ENCODE assay signal across 23 cellular contexts in the genomic region with DNA sequence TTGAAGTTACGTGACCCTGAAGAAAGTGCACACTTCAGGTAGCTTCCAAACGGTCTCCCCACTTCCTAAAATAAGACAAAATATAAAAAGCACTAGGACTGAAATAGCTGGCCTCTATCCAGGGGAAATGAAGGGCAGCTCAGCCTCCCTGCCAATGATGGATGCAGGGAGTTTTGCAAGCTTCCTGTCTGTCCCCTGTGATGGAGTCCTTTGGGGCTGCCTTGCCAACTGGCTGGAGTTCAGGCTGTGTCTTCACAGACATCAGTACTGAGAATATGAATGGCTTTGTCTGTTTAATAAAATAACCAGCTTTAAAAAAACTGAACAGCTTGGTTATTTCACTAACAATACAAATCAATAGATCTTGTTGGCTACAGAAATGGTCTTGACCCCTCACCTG.
DNase-seq lines count a peak whose midpoint lies in the region; TF ChIP-seq lines count a peak whose summit lies in the region.
"Had no signal": no experiment of that assay in that cellular context is flagged by ENCODE, and none has a peak within 500 bp of the region (broad histone marks: within the 10 kb centered on the region; RNA-seq: fewer than 3 reads in every experiment).

No MANE protein-coding gene starts in this region.

- no peak overlapping the region for H3K4me3 ChIP-seq in mammary epithelial cell (replicated peaks in 1 of 3; ENCODE audit: insufficient read depth in 1 of 3, low read depth in 2 of 3, low read length in 3 of 3)
- H3K4me3 ChIP-seq in stomach: no peak overlapping the region
- H3K4me3 ChIP-seq: GM12878, GM23248, HAP-1 had no signal

- no peaks in the 10 kb centered on the region for H3K36me3 Mint-ChIP-seq in MCF 10A (ENCODE audit: insufficient read depth, unreplicated experiment)
- H3K36me3 Mint-ChIP-seq: CD8-positive, alpha-beta memory T cell had no signal

- CTCF ChIA-PET in MCF 10A (lab: Yijun Ruan, JAX): interaction anchor here (1.4 kb wide), 1 partner anchor 154 kb away, joined by 4 read pairs; no protein-coding TSS in a partner anchor
- CTCF ChIA-PET in mammary epithelial cell (lab: Charles Lee; ENCODE audit: low non-redundant PET): no interaction called here

- no peaks in the 10 kb centered on the region for H3K79me2 ChIP-seq in mammary epithelial cell (ENCODE audit: insufficient read depth, low read length)

- no peaks in the 10 kb centered on the region for H3K9me3 Mint-ChIP-seq in MCF 10A (ENCODE audit: unreplicated experiment)

- H4K20me1 ChIP-seq in mammary epithelial cell (ENCODE audit: insufficient read depth, low read length): peaks cover 3% of the 10 kb centered on the region

- WGBS in mammary epithelial cell (ENCODE audit: low coverage, missing lambda C conversion rate): 5% methylated on average over 2 of the region's 2 CpGs
- 33 to 58% (median 48%) methylated on average over 2 of the region's 2 CpGs for WGBS in stomach, 5 donors

- BruUV-seq in MCF 10A (replicated peaks; lab: Mats Ljungman, UMichigan): no TSS peak
- BruUV-seq in mammary epithelial cell (replicated peaks; lab: Mats Ljungman, UMichigan): no TSS peak

- peaks cover 44% of the 10 kb centered on the region for H3K27me3 Mint-ChIP-seq in MCF 10A (ENCODE audit: insufficient read depth, unreplicated experiment)

- H3K27me3 ChIP-seq in mammary epithelial cell (ENCODE audit: insufficient read depth, low read length) (peaks cover 3% of the 10 kb centered on the region), stomach (peaks cover 0 to 38% (median 4%) of the 10 kb centered on the region in 3 donors)

- dilution Hi-C loops in mammary epithelial cell (cut with HindIII; ENCODE audit: low sequenced_read_pairs): loop anchor here (10.0 kb wide), 1 partner anchor 117 kb away; no protein-coding TSS in a partner anchor

- H3K27ac ChIP-seq in mammary epithelial cell (ENCODE audit: insufficient read depth, low read depth, low read length): no peak overlapping the region
- no peak overlapping the region for H3K27ac ChIP-seq in stomach
- H3K27ac ChIP-seq: C4-2B, GM23248 had no signal

- in situ Hi-C loops in mammary epithelial cell (cut with MboI; ENCODE audit: low sequenced_read_pairs in 2 of 2): no loop called here

- H3K4me1 ChIP-seq in mammary epithelial cell (ENCODE audit: insufficient read depth, low read length) (no peaks in the 10 kb centered on the region), stomach (no peaks in the 10 kb centered on the region)
- H3K4me1 ChIP-seq: HAP-1 had no signal

- H3K36me3 ChIP-seq in mammary epithelial cell (ENCODE audit: insufficient read depth, low read length) (no peaks in the 10 kb centered on the region), stomach (no peaks in the 10 kb centered on the region)
- H3K36me3 ChIP-seq: HAP-1 had no signal

- H3K9me3 ChIP-seq in mammary epithelial cell (replicated peaks; ENCODE audit: insufficient read depth, low read length) (no peaks in the 10 kb centered on the region), stomach (no peaks in the 10 kb centered on the region)
- H3K9me3 ChIP-seq: HAP-1, SK-N-SH had no signal

- DNase-seq in DMS53 (lab: John Stamatoyannopoulos, UW) (peak; percentile 19), DMS53 treated with DMSO at 0.1 percent for 48 hours (lab: John Stamatoyannopoulos, UW; ENCODE audit: unreplicated experiment) (no peak), MCF 10A (ENCODE audit: unreplicated experiment) (peak; percentile 23), mammary epithelial cell (no peak), NCI-H446 treated with DMSO at 0.1 percent for 48 hours (lab: John Stamatoyannopoulos, UW) (peak; percentile 72), pons (ENCODE audit: low spot score) (peak; percentile 19), stomach (no peak), NCI-H524 treated with DMSO at 0.1 percent for 48 hours (lab: John Stamatoyannopoulos, UW) (no peak)
- DNase-seq: 8988T; AML-193; Calu3; CD8-positive, alpha-beta memory T cell; DND-41; GM23248; KBM-7; NCI-H1930; NCI-H69; NK-92 treated with Interleukin-12 subunit alpha and Interleukin-12 subunit beta, amount 100 ng/mL, for 24 hours; SIG-M5; SK-N-SH had no signal

- no peak overlapping the region for H3K9ac ChIP-seq in mammary epithelial cell (ENCODE audit: insufficient read depth, low read length)
- H3K9ac ChIP-seq: GM23248, SK-N-SH had no signal

- H2AFZ ChIP-seq in mammary epithelial cell (ENCODE audit: low read depth, low read length): no peak overlapping the region
- H2AFZ ChIP-seq: GM23248 had no signal

- no peak overlapping the region for H3K27ac Mint-ChIP-seq in MCF 10A (ENCODE audit: low read depth, unreplicated experiment)
- H3K27ac Mint-ChIP-seq: CD8-positive, alpha-beta memory T cell had no signal

- no peak overlapping the region for H3K4me2 ChIP-seq in mammary epithelial cell (ENCODE audit: insufficient read depth, low read depth, low read length)
- H3K4me2 ChIP-seq: SK-N-SH had no signal

- TF ChIP-seq CTCF in MCF 10A (IDR thresholded peaks at IDR 0.05; ENCODE audit: unreplicated experiment) (no peak), mammary epithelial cell (conservative IDR thresholded peaks at IDR 0.05 in 1 of 2, IDR thresholded peaks at IDR 0.05 in 1 of 2; ENCODE audit: extremely low read depth in 1 of 2, insufficient read depth in 1 of 2, low read depth in 1 of 2, low read length in 2 of 2) (no peak), stomach (IDR thresholded peaks at IDR 0.05) (no peak)

- H3K4me3 Mint-ChIP-seq in MCF 10A (ENCODE audit: unreplicated experiment): no peak overlapping the region
- H3K4me3 Mint-ChIP-seq: CD8-positive, alpha-beta memory T cell had no signal

- H3K4me1 Mint-ChIP-seq in MCF 10A (ENCODE audit: insufficient read depth, unreplicated experiment): no peaks in the 10 kb centered on the region
- H3K4me1 Mint-ChIP-seq: CD8-positive, alpha-beta memory T cell had no signal

- intact Hi-C loops in MCF 10A (cut with micrococcal nuclease) (no loop called here), mammary epithelial cell (cut with micrococcal nuclease) (no loop called here), stomach (cut with DNase I; ENCODE audit: low total_unique reads) (no loop called here)

- TF ChIP-seq EP300 in stomach (IDR thresholded peaks at IDR 0.05): no peak

- no peak for TF ChIP-seq POLR2A in stomach (IDR thresholded peaks at IDR 0.05)

- POLR2A ChIA-PET in MCF 10A (lab: Yijun Ruan, JAX): no interaction called here

Comparison
In these comparisons a context has a peak if more than half of its experiments do, and no peak if none do; other contexts are left out.
1. DNase-seq: peak in DMS53 (single experiment), MCF 10A (single experiment), NCI-H446 treated with DMSO at 0.1 percent for 48 hours (single experiment) and pons (single experiment); none in DMS53 treated with DMSO at 0.1 percent for 48 hours (single experiment), mammary epithelial cell (single experiment), stomach (single experiment) and NCI-H524 treated with DMSO at 0.1 percent for 48 hours (single experiment).